ENCODE assay signal across 8 cellular contexts in genomic region chr13:114235697-114236096, GRCh38. TPM values are rescaled to one million over a fixed set of nuclear protein-coding genes. Genes with fewer than 3 reads are reported as not detected.
DNase-seq lines count a peak whose midpoint lies in the region; ATAC-seq and TF ChIP-seq lines count a peak whose summit lies in the region.

No MANE protein-coding gene starts in this region.

- intact Hi-C loops in colonic mucosa (cut with DNase I) = no loop called here

- H3K4me3 ChIP-seq in BJ (ENCODE audit: low read depth, low read length) (peak overlapping the region; percentile 83), Loucy (ENCODE audit: low read length, poor library complexity, severe bottlenecking) (peak overlapping the region; percentile 98), colonic mucosa (peak overlapping the region; percentile 92)

- H3K4me1 Mint-ChIP-seq in naive thymus-derived CD8-positive, alpha-beta T cell = peaks cover 14 to 32% (median 26%) of the 10 kb centered on the region in 4 donors

- peaks cover 0 to 4% (median 0%) of the 10 kb centered on the region in 5 donors for H3K27me3 Mint-ChIP-seq in naive thymus-derived CD8-positive, alpha-beta T cell

- CTCF ChIA-PET in BJ (lab: Yijun Ruan, JAX) = interaction anchor here (0.6 to 1.4 kb wide), 3 partner anchors 54 to 106 kb away, joined by 3 to 5 read pairs (median 5); no protein-coding TSS in a partner anchor

- H3K4me3 Mint-ChIP-seq in naive thymus-derived CD8-positive, alpha-beta T cell = peak overlapping the region; percentile 81 to 92 (median 90)

- H3K9me3 Mint-ChIP-seq in naive thymus-derived CD8-positive, alpha-beta T cell = no peaks in the 10 kb centered on the region

- H3K9ac ChIP-seq in Loucy (ENCODE audit: low read depth, low read length, poor library complexity, severe bottlenecking) (peak overlapping the region; percentile 97), colonic mucosa (ENCODE audit: low read depth in 2 of 2, low read length in 2 of 2) (peak overlapping the region; percentile 36 to 60)

- peak overlapping the region; percentile 97 for H3K4me2 ChIP-seq in Loucy (ENCODE audit: low read depth, low read length, poor library complexity, severe bottlenecking)

- no peak overlapping the region for H2AFZ ChIP-seq in Loucy (ENCODE audit: low read length)

- no peaks in the 10 kb centered on the region for H3K27me3 ChIP-seq in BJ (ENCODE audit: control insufficient read depth, insufficient read depth, low read length)
- H3K27me3 ChIP-seq in Loucy (ENCODE audit: insufficient read depth, low read length, poor library complexity, severe bottlenecking) = no peaks in the 10 kb centered on the region
- no peaks in the 10 kb centered on the region for H3K27me3 ChIP-seq in colonic mucosa

- H3K27ac Mint-ChIP-seq in naive thymus-derived CD8-positive, alpha-beta T cell = peak overlapping the region in 9 of 10 donors; percentile 60 to 92 (median 85)

- H3K36me3 Mint-ChIP-seq in naive thymus-derived CD8-positive, alpha-beta T cell = peaks cover 10 to 38% (median 11%) of the 10 kb centered on the region in 3 donors

- H4K20me1 ChIP-seq in Loucy (ENCODE audit: insufficient read depth, low read length, poor library complexity, severe bottlenecking) = peaks cover 17% of the 10 kb centered on the region

- H3F3A ChIP-seq in Loucy (ENCODE audit: low read depth) = peaks cover 8% of the 10 kb centered on the region

- H3K9me3 ChIP-seq in Loucy (ENCODE audit: insufficient read depth, low read depth, low read length) (no peaks in the 10 kb centered on the region), colonic mucosa (no peaks in the 10 kb centered on the region)

- peaks cover 43% of the 10 kb centered on the region for H3K79me2 ChIP-seq in Loucy (ENCODE audit: insufficient read depth, low read length)

- H3K4me1 ChIP-seq in Loucy (ENCODE audit: insufficient read depth, low read length, poor library complexity, severe bottlenecking) = peaks cover 29% of the 10 kb centered on the region
- H3K4me1 ChIP-seq in colonic mucosa = no peaks in the 10 kb centered on the region

- no peaks in the 10 kb centered on the region for H3K9me2 ChIP-seq in Loucy (replicated peaks; ENCODE audit: low read depth, low read length)

- TF ChIP-seq CTCF in BJ (IDR thresholded peaks at IDR 0.05; ENCODE audit: insufficient read depth, low read depth, low read length) (no peak), Loucy (conservative IDR thresholded peaks at IDR 0.05; ENCODE audit: low read length) (no peak), colonic mucosa (IDR thresholded peaks at IDR 0.05) (no peak)

- DNase-seq in BJ (ENCODE audit: low read depth) = no peak
- DNase-seq in colonic mucosa = no peak
- DNase-seq in naive thymus-derived CD8-positive, alpha-beta T cell = no peak
- no peak for DNase-seq in GM19238 (ENCODE audit: insufficient read length, low spot score)
- no peak for DNase-seq in stimulated activated CD4-positive, alpha-beta T cell treated with anti-CD3 and anti-CD28 coated beads, Interleukin-1b, Interleukin-23, amount 100 ng/mL, for 48 hours

- peaks cover 8% of the 10 kb centered on the region for H3K36me3 ChIP-seq in BJ (ENCODE audit: control insufficient read depth, insufficient read depth, low read length)
- peaks cover 23% of the 10 kb centered on the region; the same call in 1 of the 2 replicates for H3K36me3 ChIP-seq in Loucy (ENCODE audit: insufficient read depth, low read length)
- peaks cover 3% of the 10 kb centered on the region for H3K36me3 ChIP-seq in colonic mucosa

- POLR2A ChIA-PET in BJ (lab: Charles Lee) = no interaction called here
- POLR2A ChIA-PET in naive thymus-derived CD8-positive, alpha-beta T cell (lab: Charles Lee) = interaction anchor here (0.6 to 3.3 kb wide), 8 partner anchors 43 to 125 kb away, joined by 3 to 12 read pairs (median 4); partner anchors contain the start of gene UPF3A

- ATAC-seq in naive thymus-derived CD8-positive, alpha-beta T cell = no peak
- no peak for ATAC-seq in GM18498 (IDR thresholded peaks at IDR 0.05; ENCODE audit: unreplicated experiment)
- ATAC-seq in GM18505 (IDR thresholded peaks at IDR 0.05; ENCODE audit: unreplicated experiment) = no peak

- H3K27ac ChIP-seq in colonic mucosa = no peak overlapping the region

- no peak for TF ChIP-seq POLR2A in GM18505 (IDR thresholded peaks at IDR 0.05; ENCODE audit: borderline replicate concordance, extremely low read depth, insufficient read depth, insufficient read length)

RNA-seq across cellular contexts. Expression of gene CDC16, which starts 1.0 kb away (rescaled TPM):
- polyA plus RNA-seq in BJ (2011; rRNA removed) = 55.8 and 102 TPM in 2 replicates
- polyA minus RNA-seq in BJ (2011; rRNA and poly(A)+ RNA removed) = 50.9 TPM in 2 replicates
- total RNA-seq in colonic mucosa = 10 to 100 TPM; 35.7 to 47.9 TPM
- total RNA-seq in naive thymus-derived CD8-positive, alpha-beta T cell = 100 to 1,000 TPM; 134 to 143 TPM
- 10 to 100 TPM; 12.9 to 19.6 (median 15.4) TPM for polyA plus RNA-seq in naive thymus-derived CD8-positive, alpha-beta T cell

RNA-seq across cellular contexts. Expression of gene UPF3A, which starts 45.7 kb away (rescaled TPM):
- polyA plus RNA-seq in BJ (2011; rRNA removed) = 43.9 and 54.9 TPM in 2 replicates
- polyA minus RNA-seq in BJ (2011; rRNA and poly(A)+ RNA removed) = 10.7 and 12.1 TPM in 2 replicates
- total RNA-seq in colonic mucosa = 10 to 100 TPM; 22.1 to 29.7 TPM
- total RNA-seq in naive thymus-derived CD8-positive, alpha-beta T cell = 100 to 1,000 TPM; 106 to 111 TPM
- 10 to 100 TPM; 17.7 to 35.4 (median 20.9) TPM for polyA plus RNA-seq in naive thymus-derived CD8-positive, alpha-beta T cell

RNA-seq across cellular contexts. Expression of gene CFAP97D2, which starts 56.6 kb away (rescaled TPM):
- not detected in 2 replicates for polyA plus RNA-seq in BJ (2011; rRNA removed)
- polyA minus RNA-seq in BJ (2011; rRNA and poly(A)+ RNA removed) = not detected in 2 replicates
- not detected for total RNA-seq in colonic mucosa
- 1 to 10 TPM; 1.5 to 2.0 TPM for total RNA-seq in naive thymus-derived CD8-positive, alpha-beta T cell
- 1 to 10 TPM; 2.6 to 4.8 (median 3.7) TPM for polyA plus RNA-seq in naive thymus-derived CD8-positive, alpha-beta T cell
